In the genomic region with DNA sequence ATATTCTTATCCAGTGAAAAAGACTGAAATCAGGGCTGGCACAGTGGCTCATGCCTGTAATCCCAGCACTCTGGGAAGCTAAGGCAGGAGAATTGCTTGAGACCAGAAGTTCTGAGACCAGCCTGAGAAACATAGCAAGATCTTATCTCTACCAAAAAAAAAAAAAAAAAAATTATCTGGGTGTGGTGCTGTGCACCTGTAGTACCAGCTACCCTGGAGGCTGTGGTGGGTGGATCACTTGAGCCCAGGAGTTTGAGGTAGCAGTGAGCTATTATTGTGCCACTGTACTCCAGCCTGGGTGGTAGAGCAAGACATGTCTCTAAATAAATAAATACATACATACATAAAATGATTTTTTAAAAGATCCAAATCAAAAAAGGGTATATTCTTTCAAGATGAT, we compare ENCODE assay signal across 21 cellular contexts. TPM values are rescaled to one million over a fixed set of nuclear protein-coding genes. Genes with fewer than 3 reads are reported as not detected.
"Had no signal": no experiment of that assay in that cellular context is flagged by ENCODE, and none has a peak within 500 bp of the region (broad histone marks: within the 10 kb centered on the region; RNA-seq: fewer than 3 reads in every experiment).

No MANE protein-coding gene starts in this region.

- DNase-seq: activated CD4-positive, alpha-beta memory T cell treated with anti-CD3 and anti-CD28 coated beads for 36 hours; activated CD4-positive, alpha-beta T cell treated with anti-CD3 and anti-CD28 coated beads, Interleukin-2, amount 10 ng/mL, durations not matched to agents 7 days and 5 days; activated CD8-positive, alpha-beta memory T cell treated with anti-CD3 and anti-CD28 coated beads for 24 hours; activated effector memory CD4-positive, alpha-beta T cell treated with anti-CD3 and anti-CD28 coated beads, Interleukin-2, amount 50 U/mL, for 16 hours; activated naive CD4-positive, alpha-beta T cell treated with anti-CD3 and anti-CD28 coated beads, Interleukin-2, amount 10 ng/mL, durations not matched to agents 7 days and 5 days; activated naive CD8-positive, alpha-beta T cell treated with anti-CD3 and anti-CD28 coated beads for 36 hours; activated T-cell treated with anti-CD3 and anti-CD28 coated beads, Interleukin-2, amount 50 U/mL, for 4 hours; brain microvascular endothelial cell; Kasumi-1; KBM-7; NCI-H1105 treated with DMSO at 0.1 percent for 48 hours; NCI-H1436 treated with DMSO at 0.1 percent for 48 hours; NCI-H187; NCI-H2081; NCI-H510A treated with DMSO at 0.1 percent for 48 hours; T-helper 9 cell had no signal

- H3K4me1 ChIP-seq: SJSA1 had no signal

- H3K36me3 ChIP-seq: brain microvascular endothelial cell, cardiac muscle cell, SJSA1 had no signal

- H3K27ac Mint-ChIP-seq: activated CD4-positive, alpha-beta memory T cell treated with anti-CD3 and anti-CD28 coated beads for 36 hours; activated CD4-positive, alpha-beta T cell treated with anti-CD3 and anti-CD28 coated beads, Interleukin-2, amount 10 ng/mL, durations not matched to agents 7 days and 5 days; activated naive CD4-positive, alpha-beta T cell treated with anti-CD3 and anti-CD28 coated beads, Interleukin-2, amount 10 ng/mL, durations not matched to agents 7 days and 5 days; activated naive CD8-positive, alpha-beta T cell treated with anti-CD3 and anti-CD28 coated beads for 36 hours; T-helper 1 cell treated with Interleukin-12 subunit alpha and Interleukin-12 subunit beta and Interleukin-4 antibody, amounts not matched to agents 30 μg/mL and 1 μg/mL, for 36 hours; WTC11 had no signal

- H3K36me3 Mint-ChIP-seq: activated CD4-positive, alpha-beta memory T cell treated with anti-CD3 and anti-CD28 coated beads for 36 hours; activated naive CD8-positive, alpha-beta T cell treated with anti-CD3 and anti-CD28 coated beads for 36 hours; WTC11 had no signal

- ATAC-seq: activated T-cell treated with anti-CD3 and anti-CD28 coated beads, Interleukin-2, amount 50 U/mL, for 4 hours; SK-N-SH treated with all-trans-retinoic acid at 6 μM for 48 hours; WTC11 had no signal

- H3K4me3 ChIP-seq: cardiac muscle cell, SJSA1 had no signal

- H3K27me3 ChIP-seq: brain microvascular endothelial cell had no signal

- H3K4me3 Mint-ChIP-seq: activated CD4-positive, alpha-beta memory T cell treated with anti-CD3 and anti-CD28 coated beads for 36 hours; activated CD4-positive, alpha-beta T cell treated with anti-CD3 and anti-CD28 coated beads, Interleukin-2, amount 10 ng/mL, durations not matched to agents 7 days and 5 days; activated naive CD4-positive, alpha-beta T cell treated with anti-CD3 and anti-CD28 coated beads, Interleukin-2, amount 10 ng/mL, durations not matched to agents 7 days and 5 days; activated naive CD8-positive, alpha-beta T cell treated with anti-CD3 and anti-CD28 coated beads for 36 hours; activated T-cell treated with anti-CD3 and anti-CD28 coated beads, Interleukin-2, amount 50 U/mL, for 4 hours; T-helper 1 cell treated with Interleukin-12 subunit alpha and Interleukin-12 subunit beta and Interleukin-4 antibody, amounts not matched to agents 30 μg/mL and 1 μg/mL, for 36 hours; WTC11 had no signal

- H3K27ac ChIP-seq: brain microvascular endothelial cell, cardiac muscle cell, SJSA1 had no signal

- H3K9me3 Mint-ChIP-seq: activated CD4-positive, alpha-beta memory T cell treated with anti-CD3 and anti-CD28 coated beads for 36 hours; activated CD4-positive, alpha-beta T cell treated with anti-CD3 and anti-CD28 coated beads, Interleukin-2, amount 10 ng/mL, durations not matched to agents 7 days and 5 days; activated naive CD4-positive, alpha-beta T cell treated with anti-CD3 and anti-CD28 coated beads, Interleukin-2, amount 10 ng/mL, durations not matched to agents 7 days and 5 days; activated naive CD8-positive, alpha-beta T cell treated with anti-CD3 and anti-CD28 coated beads for 36 hours; activated T-cell treated with anti-CD3 and anti-CD28 coated beads, Interleukin-2, amount 50 U/mL, for 4 hours had no signal

RNA-seq across cellular contexts. Expression of a gene that starts 6.3 kb away (rescaled TPM):
- total RNA-seq: cardiac muscle cell, SJSA1 had no signal

RNA-seq across cellular contexts. Expression of a gene that starts 43.9 kb away (rescaled TPM):
- total RNA-seq: activated CD4-positive, alpha-beta memory T cell treated with anti-CD3 and anti-CD28 coated beads for 36 hours; activated CD4-positive, alpha-beta T cell treated with anti-CD3 and anti-CD28 coated beads, Interleukin-2, amount 10 ng/mL, durations not matched to agents 7 days and 5 days; activated naive CD8-positive, alpha-beta T cell treated with anti-CD3 and anti-CD28 coated beads for 36 hours; activated T-cell treated with anti-CD3 and anti-CD28 coated beads, Interleukin-2, amount 50 U/mL, for 4 hours; cardiac muscle cell had no signal
- polyA plus RNA-seq: cardiac muscle cell had no signal
